10 cellular contexts compared by ENCODE assay signal in genomic region chr22:41561335-41561734, GRCh38. TPM values are rescaled to one million over a fixed set of nuclear protein-coding genes. Genes with fewer than 3 reads are reported as not detected.
DNase-seq lines count a peak whose midpoint lies in the region; ATAC-seq, FAIRE-seq and TF ChIP-seq lines count a peak whose summit lies in the region.
"Had no signal": no experiment of that assay in that cellular context is flagged by ENCODE, and none has a peak within 500 bp of the region (broad histone marks: within the 10 kb centered on the region; RNA-seq: fewer than 3 reads in every experiment).

No MANE protein-coding gene starts in this region.

- H3K4me3 ChIP-seq in HCT116 (replicated peaks in 1 of 2; ENCODE audit: low read depth in 1 of 2, low read length in 2 of 2) = no peak overlapping the region
- H3K4me3 ChIP-seq in body of pancreas = peak overlapping the region in 1 of 2 donors; percentile 34
- peak overlapping the region; percentile 22 for H3K4me3 ChIP-seq in iPS-15b (ENCODE audit: low read depth, low read length)
- H3K4me3 ChIP-seq in retinal pigment epithelial cell (ENCODE audit: low read length) = peak overlapping the region; percentile 71

- no peaks in the 10 kb centered on the region for H3K36me3 ChIP-seq in HCT116 (ENCODE audit: control insufficient read depth in 1 of 2, insufficient read depth in 2 of 2, low read length in 2 of 2)
- no peaks in the 10 kb centered on the region for H3K36me3 ChIP-seq in body of pancreas (replicated peaks in 1 of 2; ENCODE audit: insufficient read depth in 1 of 2, low read depth in 2 of 2)
- no peaks in the 10 kb centered on the region for H3K36me3 ChIP-seq in iPS-15b (ENCODE audit: control insufficient read depth, insufficient read depth, low read length)

- TF ChIP-seq CTCF in HCT116 (IDR thresholded peaks at IDR 0.05 in 2 of 3, conservative IDR thresholded peaks at IDR 0.05 in 1 of 3; ENCODE audit: borderline replicate concordance in 1 of 3, insufficient read depth in 1 of 3, low read depth in 2 of 3, low read length in 2 of 3) (no peak), body of pancreas (IDR thresholded peaks at IDR 0.05) (no peak), retinal pigment epithelial cell (conservative IDR thresholded peaks at IDR 0.05; ENCODE audit: low read depth, low read length) (no peak)

- H2AFZ ChIP-seq in HCT116 (ENCODE audit: low read depth, low read length, poor library complexity, severe bottlenecking) = no peak overlapping the region

- BruUV-seq in HCT116 (replicated peaks; lab: Mats Ljungman, UMichigan) = no TSS peak

- RAD21 ChIA-PET in HCT116 (lab: Charles Lee; ENCODE audit: low non-redundant PET in 1 of 2, low total read pairs in 2 of 2, uncharacterized antibody in 2 of 2, unreplicated experiment in 2 of 2) = no interaction called here

- H3K27me3 ChIP-seq in HCT116 (ENCODE audit: insufficient read depth, low read length) (no peaks in the 10 kb centered on the region), body of pancreas (no peaks in the 10 kb centered on the region), iPS-15b (ENCODE audit: control insufficient read depth, insufficient read depth, low read length) (no peaks in the 10 kb centered on the region)

- WGBS in body of pancreas, 2 donors = 29 to 59% methylated on average over 3 to 10 of the region's 10 CpGs

- H3K9ac ChIP-seq in HCT116 (ENCODE audit: low read length) (no peak overlapping the region), iPS-15b (ENCODE audit: low read depth, low read length) (no peak overlapping the region)

- no peak for TF ChIP-seq RAD21 in HCT116 (IDR thresholded peaks at IDR 0.05; ENCODE audit: low read depth)

- no peak for ATAC-seq in HCT116
- peak; percentile 36 for ATAC-seq in body of pancreas
- ATAC-seq in GM21576 (IDR thresholded peaks at IDR 0.05; ENCODE audit: unreplicated experiment) = no peak

- intact Hi-C loops in HCT116 (cut with micrococcal nuclease) (no loop called here), body of pancreas (cut with DNase I) (no loop called here)

- H3K9me2 ChIP-seq in HCT116 (ENCODE audit: insufficient read depth) = no peaks in the 10 kb centered on the region

- no peaks in the 10 kb centered on the region for H3K79me2 ChIP-seq in HCT116 (ENCODE audit: insufficient read depth, low read length)

- peak overlapping the region; percentile 33; the same call in 1 of the 2 replicates for H3K4me2 ChIP-seq in HCT116 (ENCODE audit: low read length)

- H3K9me3 ChIP-seq in HCT116 (ENCODE audit: control insufficient read depth in 1 of 2, insufficient read depth in 1 of 2, low read depth in 1 of 2, low read length in 2 of 2) (no peaks in the 10 kb centered on the region), body of pancreas (no peaks in the 10 kb centered on the region), iPS-15b (ENCODE audit: control insufficient read depth, insufficient read depth, low read length) (no peaks in the 10 kb centered on the region)

- POLR2A ChIA-PET in HCT116 (lab: Charles Lee) = interaction anchor here (1.2 kb wide), 1 partner anchor 28 kb away, joined by 8 read pairs; the partner anchor contains the start of gene PMM1

- no peak overlapping the region for H3K27ac ChIP-seq in HCT116 (ENCODE audit: low read depth, low read length)
- peak overlapping the region; percentile 71 to 82 (median 78) for H3K27ac ChIP-seq in body of pancreas

- TF ChIP-seq POLR2A in HCT116 (IDR thresholded peaks at IDR 0.05; ENCODE audit: borderline replicate concordance, extremely low read depth, insufficient read depth, insufficient read length) (no peak), body of pancreas (IDR thresholded peaks at IDR 0.05) (no peak)

- CTCF ChIA-PET in HCT116 (lab: Charles Lee) = no interaction called here

- no peak for FAIRE-seq in HTR-8/SVneo (lab: Jason Lieb, UNC)

- DNase-seq in HCT116 (ENCODE audit: low read depth, low spot score) (no peak), body of pancreas (peak in 3 of 4 donors; percentile 29 to 43 (median 38)), retinal pigment epithelial cell (ENCODE audit: low read depth) (no peak), ecto neural progenitor cell (ENCODE audit: low spot score) (no peak), COLO668 (lab: John Stamatoyannopoulos, UW; ENCODE audit: unreplicated experiment) (no peak), HTR-8/SVneo (ENCODE audit: insufficient read length, low spot score) (no peak)
- DNase-seq: activated CD4-positive, alpha-beta T cell treated with anti-CD3 and anti-CD28 coated beads, Interleukin-2, amount 10 ng/mL, durations not matched to agents 24 days and 14 days; Kasumi-1 had no signal

- peaks cover 34 to 66% of the 10 kb centered on the region in 2 experiments for H3K4me1 ChIP-seq in HCT116 (ENCODE audit: control insufficient read depth in 1 of 2, insufficient read depth in 2 of 2, low read length in 2 of 2)
- H3K4me1 ChIP-seq in body of pancreas = peaks cover 69% of the 10 kb centered on the region
- H3K4me1 ChIP-seq in iPS-15b (ENCODE audit: control insufficient read depth, insufficient read depth, low read length) = peaks cover 10% of the 10 kb centered on the region

- no peaks in the 10 kb centered on the region for H4K20me1 ChIP-seq in HCT116 (ENCODE audit: insufficient read depth)

TF ChIP-seq in HCT116, 20 proteins besides CTCF, POLR2A, EP300 and RAD21 (continues in another document):
- TF ChIP-seq EZH2phosphoT487 (IDR thresholded peaks at IDR 0.05; ENCODE audit: borderline replicate concordance) = no peak
- TF ChIP-seq CBX3 (IDR thresholded peaks at IDR 0.05; ENCODE audit: low read depth) = no peak
- no peak for TF ChIP-seq TCF7L2 (IDR thresholded peaks at IDR 0.05; ENCODE audit: borderline replicate concordance, extremely low read depth, insufficient read depth, insufficient read length)
- TF ChIP-seq ATF3 (IDR thresholded peaks at IDR 0.05) = no peak
- no peak for TF ChIP-seq ZFX (IDR thresholded peaks at IDR 0.05)
- TF ChIP-seq ELF1 (IDR thresholded peaks at IDR 0.05; ENCODE audit: borderline replicate concordance, low read depth) = no peak
- no peak for TF ChIP-seq CEBPB (IDR thresholded peaks at IDR 0.05; ENCODE audit: low read depth)
- no peak for TF ChIP-seq EZH2 (IDR thresholded peaks at IDR 0.05)
- no peak for TF ChIP-seq MAX (IDR thresholded peaks at IDR 0.05)
- no peak for TF ChIP-seq JUND (IDR thresholded peaks at IDR 0.05)
- no peak for TF ChIP-seq POLR2AphosphoS5 (IDR thresholded peaks at IDR 0.05; ENCODE audit: low read depth, low read length)
- TF ChIP-seq ZBTB33 (IDR thresholded peaks at IDR 0.05; ENCODE audit: extremely low read depth, insufficient replicate concordance, low read length) = no peak
- TF ChIP-seq ZNF274 (IDR thresholded peaks at IDR 0.05; ENCODE audit: low read depth, low read length) = no peak
- no peak for TF ChIP-seq SP1 (IDR thresholded peaks at IDR 0.05; ENCODE audit: low read depth)

RNA-seq across cellular contexts. Expression of gene CSDC2, which starts 0.5 kb away (rescaled TPM):
- 0.22 TPM for total RNA-seq in HCT116 (2021; ENCODE audit: unreplicated experiment)
- 0.15 and 0.17 TPM in 2 replicates for polyA plus RNA-seq in HCT116 (2012)
- 10 to 100 TPM; 30.0 to 42.8 TPM for total RNA-seq in body of pancreas
- total RNA-seq: activated CD4-positive, alpha-beta T cell treated with anti-CD3 and anti-CD28 coated beads, Interleukin-2, amount 10 ng/mL, durations not matched to agents 24 days and 14 days had no signal

RNA-seq across cellular contexts. Expression of gene POLR3H, which starts 17.1 kb away (rescaled TPM):
- total RNA-seq in HCT116 (2021; ENCODE audit: unreplicated experiment) (62.1 TPM), body of pancreas (10 to 100 TPM; 18.9 to 24.7 TPM)
- polyA plus RNA-seq in HCT116 (2012) = 30.7 and 31.8 TPM in 2 replicates

RNA-seq across cellular contexts. Expression of gene PMM1, which starts 28.3 kb away (rescaled TPM):
- total RNA-seq in HCT116 (2021; ENCODE audit: unreplicated experiment) = 31.7 TPM
- polyA plus RNA-seq in HCT116 (2012) = 47.8 and 51.4 TPM in 2 replicates
- total RNA-seq in body of pancreas = 10 to 100 TPM; 49.3 to 54.1 TPM

RNA-seq across cellular contexts. Expression of gene DESI1, which starts 59.5 kb away (rescaled TPM):
- total RNA-seq in HCT116 (2021; ENCODE audit: unreplicated experiment) (40.8 TPM), body of pancreas (10 to 100 TPM; 11.2 to 17.1 TPM)
- 13.1 and 19.5 TPM in 2 replicates for polyA plus RNA-seq in HCT116 (2012)

RNA-seq across cellular contexts. Expression of gene XRCC6, which starts 59.8 kb away (rescaled TPM):
- total RNA-seq in HCT116 (2021; ENCODE audit: unreplicated experiment) (588 TPM), body of pancreas (100 to 1,000 TPM in 1 of 2 donors, 10 to 100 TPM in 1; 68.7 to 102 TPM)
- polyA plus RNA-seq in HCT116 (2012) = 439 and 562 TPM in 2 replicates

Comparison
In these comparisons a context has a peak if more than half of its experiments do, and no peak if none do; other contexts are left out.
1. DNase-seq: peak in body of pancreas (3 of 4); none in HCT116 (single experiment), retinal pigment epithelial cell (single experiment), ecto neural progenitor cell (single experiment), COLO668 (single experiment) and HTR-8/SVneo (single experiment).
2. H3K4me3 ChIP-seq: peak in iPS-15b (single experiment) and retinal pigment epithelial cell (single experiment); none in HCT116 (0 of 2).
3. RNA of gene CSDC2, which starts 0.5 kb away (total RNA-seq): 30.0 to 42.8 TPM in body of pancreas; 0.22 TPM in HCT116 (single experiment); every median in the first group is over 10 times any median in the second.